ENCODE assay signal across 25 cellular contexts in genomic region chr10:504806-505205, GRCh38.
"Had no signal": no experiment of that assay in that cellular context is flagged by ENCODE, and none has a peak within 500 bp of the region (broad histone marks: within the 10 kb centered on the region; RNA-seq: fewer than 3 reads in every experiment).

No MANE protein-coding gene starts in this region.

- DNase-seq: activated CD4-positive, alpha-beta T cell treated with anti-CD3 and anti-CD28 coated beads, Interleukin-2, amount 10 ng/mL, durations not matched to agents 24 days and 14 days; activated CD4-positive, alpha-beta T cell treated with anti-CD3 and anti-CD28 coated beads, Interleukin-2, amount 50 U/mL, for 4 hours; activated CD8-positive, alpha-beta T cell treated with anti-CD3 and anti-CD28 coated beads, Interleukin-2, amount 10 ng/mL, durations not matched to agents 7 days and 5 days; activated gamma-delta T cell; activated naive CD4-positive, alpha-beta T cell treated with Interleukin-2 at 50 U/mL for 16 hours; activated T-cell treated with anti-CD3 and anti-CD28 coated beads, Interleukin-2, amount 50 U/mL, for 24 hours; body of pancreas; caudate nucleus; Kasumi-1; KG1; MG63; NCI-H1048; NCI-H1105 treated with DMSO at 0.1 percent for 48 hours; NCI-H1436; NCI-H1694; NCI-H1930; NCI-H524 treated with DMSO at 0.1 percent for 48 hours; PC-9; Right ventricle myocardium superior; T1000 had no signal

- H2AFZ ChIP-seq: PC-9 had no signal

- H3K4me2 ChIP-seq: PC-9 had no signal

- H3K27ac ChIP-seq: adrenal gland, body of pancreas, breast epithelium, PC-9, RWPE1 had no signal

- H3K36me3 ChIP-seq: adrenal gland, breast epithelium, MG63 had no signal

- ATAC-seq: activated CD8-positive, alpha-beta T cell treated with anti-CD3 and anti-CD28 coated beads, Interleukin-2, amount 10 ng/mL, durations not matched to agents 7 days and 5 days; body of pancreas had no signal

- H3K9me3 Mint-ChIP-seq: activated CD4-positive, alpha-beta T cell treated with anti-CD3 and anti-CD28 coated beads, Interleukin-2, amount 10 ng/mL, durations not matched to agents 24 days and 14 days; activated naive CD4-positive, alpha-beta T cell treated with anti-CD3 and anti-CD28 coated beads, Interleukin-2, amount 50 U/mL, for 24 hours; activated T-cell treated with anti-CD3 and anti-CD28 coated beads, Interleukin-2, amount 50 U/mL, for 24 hours; activated T-helper 2 cell treated with anti-CD3 and anti-CD28 coated beads, Interferon-gamma antibody, Interleukin-2, Interleukin-4, amounts not matched to agents 10 μg/mL and 5 μg/mL and 100 μg/mL, durations not matched to agents 14 hours and 24 hours and 36 hours had no signal

- H3K4me3 Mint-ChIP-seq: activated CD4-positive, alpha-beta T cell treated with anti-CD3 and anti-CD28 coated beads, Interleukin-2, amount 10 ng/mL, durations not matched to agents 24 days and 14 days; activated CD8-positive, alpha-beta T cell treated with anti-CD3 and anti-CD28 coated beads, Interleukin-2, amount 10 ng/mL, durations not matched to agents 7 days and 5 days; activated naive CD4-positive, alpha-beta T cell treated with anti-CD3 and anti-CD28 coated beads, Interleukin-2, amount 50 U/mL, for 24 hours; activated T-cell treated with anti-CD3 and anti-CD28 coated beads, Interleukin-2, amount 50 U/mL, for 24 hours had no signal

- H3K27me3 ChIP-seq: adrenal gland, body of pancreas, breast epithelium, MG63 had no signal

- H3K27me3 Mint-ChIP-seq: activated naive CD4-positive, alpha-beta T cell treated with anti-CD3 and anti-CD28 coated beads, Interleukin-2, amount 50 U/mL, for 24 hours had no signal

- H3K9me3 ChIP-seq: adrenal gland, body of pancreas, breast epithelium, MG63 had no signal

- H3K4me1 ChIP-seq: adrenal gland, body of pancreas, breast epithelium had no signal

- H3K4me3 ChIP-seq: adrenal gland, body of pancreas, breast epithelium, MG63, PC-9 had no signal

- H3K27ac Mint-ChIP-seq: activated CD4-positive, alpha-beta T cell treated with anti-CD3 and anti-CD28 coated beads, Interleukin-2, amount 10 ng/mL, durations not matched to agents 24 days and 14 days; activated CD8-positive, alpha-beta T cell treated with anti-CD3 and anti-CD28 coated beads, Interleukin-2, amount 10 ng/mL, durations not matched to agents 7 days and 5 days; activated naive CD4-positive, alpha-beta T cell treated with anti-CD3 and anti-CD28 coated beads, Interleukin-2, amount 50 U/mL, for 24 hours; activated T-cell treated with anti-CD3 and anti-CD28 coated beads, Interleukin-2, amount 50 U/mL, for 24 hours; activated T-helper 2 cell treated with anti-CD3 and anti-CD28 coated beads, Interferon-gamma antibody, Interleukin-2, Interleukin-4, amounts not matched to agents 10 μg/mL and 5 μg/mL and 100 μg/mL, durations not matched to agents 14 hours and 24 hours and 36 hours had no signal

- H3K36me3 Mint-ChIP-seq: activated naive CD4-positive, alpha-beta T cell treated with anti-CD3 and anti-CD28 coated beads, Interleukin-2, amount 50 U/mL, for 24 hours had no signal
